ENCODE assay signal across 8 cellular contexts in the genomic region with DNA sequence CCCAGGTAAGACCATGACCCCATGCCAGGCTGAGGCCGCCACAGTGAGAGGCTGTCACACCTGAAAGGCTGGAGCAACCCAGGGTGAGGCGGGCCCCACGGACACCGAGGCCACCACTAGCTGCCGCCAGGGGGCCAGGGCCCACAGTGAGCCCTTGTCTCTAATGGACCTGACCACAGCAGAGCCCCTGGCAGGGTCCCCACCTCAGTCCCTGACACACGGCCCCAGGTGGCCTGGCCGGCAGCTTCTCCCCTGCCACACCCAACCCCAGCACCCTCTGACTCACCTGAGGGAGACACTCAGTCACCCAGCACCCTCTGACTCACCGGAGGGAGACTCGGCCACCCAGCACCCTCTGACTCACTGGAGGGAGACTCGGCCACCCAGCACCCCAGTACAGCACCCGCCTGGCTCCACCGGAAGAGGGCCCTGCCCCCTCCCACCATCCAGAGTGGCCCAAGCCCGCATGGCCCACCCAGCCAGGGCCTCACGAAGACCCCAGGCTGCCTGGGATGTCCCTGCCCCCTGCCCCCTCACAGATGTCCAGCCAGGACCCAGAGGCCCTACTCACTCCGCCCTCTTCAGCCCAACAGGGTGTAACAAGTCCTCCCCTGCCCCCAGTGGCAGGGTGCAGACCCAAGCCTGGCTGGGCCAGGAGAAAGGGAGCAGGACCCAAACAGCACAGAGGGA. TPM values are rescaled to one million over a fixed set of nuclear protein-coding genes. Genes with fewer than 3 reads are reported as not detected.
A peak's percentile ranks its signal among the peaks of the same experiment; 100 is the strongest.
DNase-seq lines count a peak whose midpoint lies in the region; ATAC-seq, FAIRE-seq and TF ChIP-seq lines count a peak whose summit lies in the region.

No MANE protein-coding gene starts in this region.

- DNase-seq in HFFc6 (peak; percentile 87), fibroblast of mammary gland (ENCODE audit: low read depth) (peak; percentile 90), frontal cortex (ENCODE audit: low spot score in 2 of 2) (no peak), DMS153 treated with DMSO at 0.1 percent for 48 hours (lab: John Stamatoyannopoulos, UW; ENCODE audit: unreplicated experiment) (no peak)
- peak; percentile 46 for DNase-seq in T-helper 2 cell treated with Interferon-gamma antibody and Interleukin-4, amounts not matched to agents 5 μg/mL and 100 μg/mL, for 36 hours (ENCODE audit: low spot score)
- peak; percentile 46 to 72 for DNase-seq in stimulated activated CD4-positive, alpha-beta T cell treated with anti-CD3 and anti-CD28 coated beads, Interleukin-4, amount 100 ng/mL, for 4 hours

- H3K4me3 ChIP-seq in fibroblast of mammary gland (ENCODE audit: control insufficient read depth, low read depth, low read length) = no peak overlapping the region

- peaks cover 7% of the 10 kb centered on the region for H3K27me3 Mint-ChIP-seq in HFFc6 (ENCODE audit: insufficient read depth)
- H3K27me3 Mint-ChIP-seq in T-helper 2 cell treated with Interferon-gamma antibody and Interleukin-4, amounts not matched to agents 5 μg/mL and 100 μg/mL, for 36 hours (ENCODE audit: low read depth) = no peaks in the 10 kb centered on the region

- peaks cover 29% of the 10 kb centered on the region for H3K4me1 Mint-ChIP-seq in HFFc6 (ENCODE audit: low read depth)
- H3K4me1 Mint-ChIP-seq in T-helper 2 cell treated with Interferon-gamma antibody and Interleukin-4, amounts not matched to agents 5 μg/mL and 100 μg/mL, for 36 hours (ENCODE audit: low read depth) = peaks cover 6% of the 10 kb centered on the region

- peak overlapping the region; percentile 64 for H3K4me3 Mint-ChIP-seq in HFFc6
- no peak overlapping the region for H3K4me3 Mint-ChIP-seq in T-helper 2 cell treated with Interferon-gamma antibody and Interleukin-4, amounts not matched to agents 5 μg/mL and 100 μg/mL, for 36 hours

- FAIRE-seq in frontal cortex (lab: Jason Lieb, UNC) = no peak

- H3K36me3 Mint-ChIP-seq in HFFc6 (ENCODE audit: low read depth) = peaks cover 11% of the 10 kb centered on the region
- peaks cover 11% of the 10 kb centered on the region for H3K36me3 Mint-ChIP-seq in T-helper 2 cell treated with Interferon-gamma antibody and Interleukin-4, amounts not matched to agents 5 μg/mL and 100 μg/mL, for 36 hours (ENCODE audit: low read depth)

- TF ChIP-seq CTCF in HFFc6 (IDR thresholded peaks at IDR 0.05) (peak; percentile 74), fibroblast of mammary gland (conservative IDR thresholded peaks at IDR 0.05; ENCODE audit: control insufficient read depth, insufficient read depth, low read depth, low read length) (peak; percentile 37)

- ATAC-seq in HG02870 (IDR thresholded peaks at IDR 0.05; ENCODE audit: unreplicated experiment) (no peak), HG03342 (IDR thresholded peaks at IDR 0.05; ENCODE audit: unreplicated experiment) (no peak)

- no peaks in the 10 kb centered on the region for H3K9me3 Mint-ChIP-seq in HFFc6
- no peaks in the 10 kb centered on the region for H3K9me3 Mint-ChIP-seq in T-helper 2 cell treated with Interferon-gamma antibody and Interleukin-4, amounts not matched to agents 5 μg/mL and 100 μg/mL, for 36 hours

- H3K27ac Mint-ChIP-seq in HFFc6 = peak overlapping the region; percentile 89
- no peak overlapping the region for H3K27ac Mint-ChIP-seq in T-helper 2 cell treated with Interferon-gamma antibody and Interleukin-4, amounts not matched to agents 5 μg/mL and 100 μg/mL, for 36 hours

RNA-seq across cellular contexts. Expression of gene DVL1, which starts 4.4 kb away (rescaled TPM):
- total RNA-seq in HFFc6 (2021; fragmentation: NEBNext Ultra II Directional; extraction: Animal tissue kit (Norgen Biotek cat#: 25700)) = 10 to 100 TPM; 73.8 to 96.6 (median 74.5) TPM
- total RNA-seq in frontal cortex = 65.2 TPM

RNA-seq across cellular contexts. Expression of gene MXRA8, which starts 13.5 kb away (rescaled TPM):
- 100 to 1,000 TPM; 438 to 570 (median 524) TPM for total RNA-seq in HFFc6 (2021; fragmentation: NEBNext Ultra II Directional; extraction: Animal tissue kit (Norgen Biotek cat#: 25700))
- total RNA-seq in frontal cortex = 10.2 TPM

RNA-seq across cellular contexts. Expression of gene TAS1R3, which starts 13.7 kb away (rescaled TPM):
- under 1 TPM; 0.07 to 0.20 (median 0.13) TPM for total RNA-seq in HFFc6 (2021; fragmentation: NEBNext Ultra II Directional; extraction: Animal tissue kit (Norgen Biotek cat#: 25700))
- 0.41 TPM for total RNA-seq in frontal cortex

RNA-seq across cellular contexts. Expression of gene CPTP, which starts 20.2 kb away (rescaled TPM):
- 10 to 100 TPM; 24.6 to 31.5 (median 26.6) TPM for total RNA-seq in HFFc6 (2021; fragmentation: NEBNext Ultra II Directional; extraction: Animal tissue kit (Norgen Biotek cat#: 25700))
- 14.3 TPM for total RNA-seq in frontal cortex

RNA-seq across cellular contexts. Expression of gene INTS11, which starts 20.4 kb away (rescaled TPM):
- 10 to 100 TPM; 65.6 to 78.3 (median 69.8) TPM for total RNA-seq in HFFc6 (2021; fragmentation: NEBNext Ultra II Directional; extraction: Animal tissue kit (Norgen Biotek cat#: 25700))
- 28.9 TPM for total RNA-seq in frontal cortex

Comparison
In these comparisons a context has a peak if more than half of its experiments do, and no peak if none do; other contexts are left out.
1. DNase-seq: peak in HFFc6 (single experiment), T-helper 2 cell treated with Interferon-gamma antibody and Interleukin-4, amounts not matched to agents 5 μg/mL and 100 μg/mL, for 36 hours (single experiment), fibroblast of mammary gland (single experiment) and stimulated activated CD4-positive, alpha-beta T cell treated with anti-CD3 and anti-CD28 coated beads, Interleukin-4, amount 100 ng/mL, for 4 hours (2 of 2); none in frontal cortex (0 of 2) and DMS153 treated with DMSO at 0.1 percent for 48 hours (single experiment).
2. RNA of gene MXRA8, which starts 13.5 kb away (total RNA-seq): 438 to 570 TPM in HFFc6; 10.2 TPM in frontal cortex (single experiment); every median in the first group is over 10 times any median in the second.